Comparison of ENCODE assay signal across 17 cellular contexts in the genomic region with DNA sequence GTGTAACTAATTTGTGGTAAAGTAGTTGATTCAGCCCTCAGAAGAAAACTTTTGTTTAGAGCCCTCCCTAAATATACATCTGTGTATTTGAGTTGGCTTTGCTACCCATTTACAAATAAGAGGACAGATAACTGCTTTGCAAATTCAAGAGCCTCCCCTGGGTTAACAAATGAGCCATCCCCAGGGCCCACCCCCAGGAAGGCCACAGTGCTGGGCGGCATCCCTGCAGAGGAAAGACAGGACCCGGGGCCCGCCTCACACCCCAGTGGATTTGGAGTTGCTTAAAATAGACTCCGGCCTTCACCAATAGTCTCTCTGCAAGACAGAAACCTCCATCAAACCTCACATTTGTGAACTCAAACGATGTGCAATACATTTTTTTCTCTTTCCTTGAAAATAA. TPM values are rescaled to one million over a fixed set of nuclear protein-coding genes. Genes with fewer than 3 reads are reported as not detected.
DNase-seq lines count a peak whose midpoint lies in the region; ATAC-seq and TF ChIP-seq lines count a peak whose summit lies in the region.
"Had no signal": no experiment of that assay in that cellular context is flagged by ENCODE, and none has a peak within 500 bp of the region (broad histone marks: within the 10 kb centered on the region; RNA-seq: fewer than 3 reads in every experiment).

No MANE protein-coding gene starts in this region.

- TF ChIP-seq CTCF in hepatocyte (IDR thresholded peaks at IDR 0.05; ENCODE audit: poor library complexity) (no peak), neural crest cell (conservative IDR thresholded peaks at IDR 0.05) (no peak), heart left ventricle (IDR thresholded peaks at IDR 0.05) (no peak)

- H2AFZ ChIP-seq in hepatocyte, result no peak overlapping the region

- intact Hi-C loops in heart left ventricle (cut with DNase I), result no loop called here

- TF ChIP-seq POLR2A in heart left ventricle (IDR thresholded peaks at IDR 0.05), result no peak

- no peaks in the 10 kb centered on the region for H4K20me1 ChIP-seq in hepatocyte (ENCODE audit: insufficient read depth, poor library complexity, severe bottlenecking)

- no peaks in the 10 kb centered on the region for H3K36me3 ChIP-seq in hepatocyte (replicated peaks; ENCODE audit: insufficient read depth, low read depth)
- no peaks in the 10 kb centered on the region for H3K36me3 ChIP-seq in heart left ventricle

- peak; percentile 34 for DNase-seq in H4 (ENCODE audit: low spot score)
- peak; percentile 58 for DNase-seq in NCI-H345 (lab: John Stamatoyannopoulos, UW)
- no peak for DNase-seq in hepatocyte (ENCODE audit: low spot score)
- DNase-seq in neural crest cell (ENCODE audit: low read depth, low spot score), result no peak
- DNase-seq in heart left ventricle, result no peak
- DNase-seq in putamen (ENCODE audit: low spot score), result no peak
- DNase-seq: DND-41; KBM-7; NCI-H1048; NCI-H146; NCI-H526 treated with DMSO at 0.1 percent for 48 hours; NK-92 treated with Interleukin-12 subunit alpha and Interleukin-12 subunit beta, amount 100 ng/mL, for 24 hours; SHP77 treated with DMSO at 0.1 percent for 48 hours had no signal

- H3K4me1 ChIP-seq in hepatocyte (ENCODE audit: insufficient read depth), result peaks cover 6% of the 10 kb centered on the region
- peaks cover 0 to 37% (median 9%) of the 10 kb centered on the region in 12 donors for H3K4me1 ChIP-seq in heart left ventricle

- H3K9me3 ChIP-seq in hepatocyte (ENCODE audit: low read depth), result no peaks in the 10 kb centered on the region
- no peaks in the 10 kb centered on the region for H3K9me3 ChIP-seq in heart left ventricle

- H3K27ac Mint-ChIP-seq in neural crest cell (ENCODE audit: unreplicated experiment), result no peak overlapping the region

- H3K27me3 Mint-ChIP-seq in neural crest cell (ENCODE audit: low read depth), result peaks cover 80% of the 10 kb centered on the region

- H3K9me2 ChIP-seq in hepatocyte (replicated peaks; ENCODE audit: insufficient read depth), result no peaks in the 10 kb centered on the region

- no peaks in the 10 kb centered on the region for H3K9me3 Mint-ChIP-seq in neural crest cell

- ATAC-seq in HG02763 (IDR thresholded peaks at IDR 0.05; ENCODE audit: unreplicated experiment) (no peak), HG03159 (IDR thresholded peaks at IDR 0.05; ENCODE audit: unreplicated experiment) (no peak), heart left ventricle (no peak)

- H3K4me2 ChIP-seq in hepatocyte, result peak overlapping the region; percentile 36

- 39% methylated on average over 5 of the region's 5 CpGs for WGBS in hepatocyte (ENCODE audit: low lambda C conversion rate, missing lambda C conversion rate)
- WGBS in heart left ventricle, 4 donors, result 17 to 30% (median 27%) methylated on average over 5 of the region's 5 CpGs

- H3K79me2 ChIP-seq in hepatocyte, result no peaks in the 10 kb centered on the region

- H3K36me3 Mint-ChIP-seq in neural crest cell (ENCODE audit: low read depth), result no peaks in the 10 kb centered on the region

- no peak overlapping the region for H3K4me3 ChIP-seq in hepatocyte
- no peak overlapping the region for H3K4me3 ChIP-seq in heart left ventricle

- H3K27me3 ChIP-seq in hepatocyte (peaks cover 95% of the 10 kb centered on the region), heart left ventricle (peaks cover 33 to 86% (median 68%) of the 10 kb centered on the region in 9 donors)

- peaks cover 32% of the 10 kb centered on the region for H3K4me1 Mint-ChIP-seq in neural crest cell

- H3K27ac ChIP-seq in hepatocyte, result no peak overlapping the region
- H3K27ac ChIP-seq in heart left ventricle, result no peak overlapping the region
- H3K27ac ChIP-seq: C4-2B had no signal

- peak overlapping the region; percentile 88 for H3K4me3 Mint-ChIP-seq in neural crest cell

RNA-seq across cellular contexts. Expression of a gene that starts 2.7 kb away (rescaled TPM):
- total RNA-seq in H4 (2014; rRNA removed; shearing (Covaris generic)), result 0.04 and 0.19 TPM in 2 replicates
- 1.3 and 1.7 TPM in 2 replicates for total RNA-seq in hepatocyte
- polyA plus RNA-seq in hepatocyte, result 0.35 and 0.50 TPM in 2 replicates
- 14.2 and 15.5 TPM in 2 replicates for total RNA-seq in neural crest cell
- total RNA-seq in heart left ventricle, result under 1 TPM in 7 of 9 donors, not detected in 2; 0.07 to 0.23 (median 0.11) TPM
- under 1 TPM in 1 of 2 donors, not detected in 1; 0.06 TPM for polyA plus RNA-seq in heart left ventricle
- total RNA-seq: OCI-LY7 had no signal

Comparison
In these comparisons a context has a peak if more than half of its experiments do, and no peak if none do; other contexts are left out.
1. DNase-seq: peak in H4 (single experiment) and NCI-H345 (single experiment); none in hepatocyte (single experiment), neural crest cell (single experiment), heart left ventricle (0 of 5) and putamen (single experiment).